1 cellular context compared by ENCODE assay signal in the genomic region with DNA sequence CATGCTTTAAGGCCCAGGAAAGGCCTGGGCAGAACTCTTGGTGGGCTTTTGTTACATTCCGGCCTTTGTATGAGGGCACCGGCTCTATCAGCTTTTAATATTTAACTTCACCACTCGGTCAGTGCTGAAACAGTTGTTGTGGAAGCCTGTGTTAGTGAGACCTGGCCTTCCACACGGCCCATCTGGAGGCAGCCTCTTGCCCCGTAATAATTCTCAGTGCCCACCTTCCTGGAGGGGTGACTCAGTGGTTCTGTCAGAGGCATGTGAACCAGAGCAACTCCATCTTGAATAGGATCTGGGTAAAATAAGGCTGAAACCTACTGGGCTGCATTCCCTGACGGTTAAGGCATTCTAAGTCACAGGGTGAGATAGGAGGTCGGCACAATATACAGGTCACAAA.
TF ChIP-seq lines count a peak whose summit lies in the region.

No MANE protein-coding gene starts in this region.

TF ChIP-seq in K562, 482 proteins besides CTCF, POLR2A, EP300 and RAD21 (continued from another document and continues in another):
- TF ChIP-seq, protein P1, sequence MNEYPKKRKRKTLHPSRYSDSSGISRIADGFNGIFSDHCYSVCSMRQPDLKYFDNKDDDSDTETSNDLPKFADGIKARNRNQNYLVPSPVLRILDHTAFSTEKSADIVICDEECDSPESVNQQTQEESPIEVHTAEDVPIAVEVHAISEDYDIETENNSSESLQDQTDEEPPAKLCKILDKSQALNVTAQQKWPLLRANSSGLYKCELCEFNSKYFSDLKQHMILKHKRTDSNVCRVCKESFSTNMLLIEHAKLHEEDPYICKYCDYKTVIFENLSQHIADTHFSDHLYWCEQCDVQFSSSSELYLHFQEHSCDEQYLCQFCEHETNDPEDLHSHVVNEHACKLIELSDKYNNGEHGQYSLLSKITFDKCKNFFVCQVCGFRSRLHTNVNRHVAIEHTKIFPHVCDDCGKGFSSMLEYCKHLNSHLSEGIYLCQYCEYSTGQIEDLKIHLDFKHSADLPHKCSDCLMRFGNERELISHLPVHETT (CRISPR knock-in tag; conservative IDR thresholded peaks at IDR 0.05 in 1 of 2, IDR thresholded peaks at IDR 0.05 in 1 of 2): peak in 1 of 2 experiments; percentile 61; a peak in 1 of 4 replicates
- no peak for TF ChIP-seq GTF2F1 (IDR thresholded peaks at IDR 0.05; ENCODE audit: low read depth, low read length)
- TF ChIP-seq HMG20B (CRISPR knock-in tag; IDR thresholded peaks at IDR 0.05): no peak
- no peak for TF ChIP-seq ZNF561 (CRISPR knock-in tag; conservative IDR thresholded peaks at IDR 0.05)
- TF ChIP-seq ZNF175 (CRISPR knock-in tag; IDR thresholded peaks at IDR 0.05; ENCODE audit: low read depth): peak; percentile 84; the same call in 1 of the 2 replicates
- no peak for TF ChIP-seq PML (IDR thresholded peaks at IDR 0.05; ENCODE audit: low read length)
- TF ChIP-seq HMG20A (CRISPR knock-in tag; conservative IDR thresholded peaks at IDR 0.05): no peak
- no peak for TF ChIP-seq ARID3B (CRISPR knock-in tag; IDR thresholded peaks at IDR 0.05; ENCODE audit: borderline replicate concordance)
- TF ChIP-seq, protein P2, sequence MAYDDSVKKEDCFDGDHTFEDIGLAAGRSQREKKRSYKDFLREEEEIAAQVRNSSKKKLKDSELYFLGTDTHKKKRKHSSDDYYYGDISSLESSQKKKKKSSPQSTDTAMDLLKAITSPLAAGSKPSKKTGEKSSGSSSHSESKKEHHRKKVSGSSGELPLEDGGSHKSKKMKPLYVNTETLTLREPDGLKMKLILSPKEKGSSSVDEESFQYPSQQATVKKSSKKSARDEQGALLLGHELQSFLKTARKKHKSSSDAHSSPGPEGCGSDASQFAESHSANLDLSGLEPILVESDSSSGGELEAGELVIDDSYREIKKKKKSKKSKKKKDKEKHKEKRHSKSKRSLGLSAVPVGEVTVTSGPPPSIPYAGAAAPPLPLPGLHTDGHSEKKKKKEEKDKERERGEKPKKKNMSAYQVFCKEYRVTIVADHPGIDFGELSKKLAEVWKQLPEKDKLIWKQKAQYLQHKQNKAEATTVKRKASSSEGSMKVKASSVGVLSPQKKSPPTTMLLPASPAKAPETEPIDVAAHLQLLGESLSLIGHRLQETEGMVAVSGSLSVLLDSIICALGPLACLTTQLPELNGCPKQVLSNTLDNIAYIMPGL (CRISPR knock-in tag; IDR thresholded peaks at IDR 0.05): no peak
- no peak for TF ChIP-seq MTA2 (IDR thresholded peaks at IDR 0.05; ENCODE audit: low read depth)
- TF ChIP-seq SPI1 (IDR thresholded peaks at IDR 0.05; ENCODE audit: borderline replicate concordance, low read depth, low read length): no peak
- TF ChIP-seq JUNB (CRISPR knock-in tag; conservative IDR thresholded peaks at IDR 0.05): no peak
- TF ChIP-seq CBX3 (IDR thresholded peaks at IDR 0.05; ENCODE audit: borderline replicate concordance in 1 of 2, low read length in 2 of 2): no peak
- TF ChIP-seq MCM2 (IDR thresholded peaks at IDR 0.05; ENCODE audit: low read depth): no peak
- TF ChIP-seq CAMTA2 (CRISPR knock-in tag; conservative IDR thresholded peaks at IDR 0.05): no peak
- TF ChIP-seq SIN3A (IDR thresholded peaks at IDR 0.05; ENCODE audit: borderline replicate concordance in 2 of 2, control insufficient read depth in 1 of 2, low read depth in 2 of 2, low read length in 2 of 2): no peak
- no peak for TF ChIP-seq ZNF133 (CRISPR knock-in tag; IDR thresholded peaks at IDR 0.05)
- peak; percentile 71; the same call in 1 of the 2 replicates for TF ChIP-seq KLF6 (CRISPR knock-in tag; IDR thresholded peaks at IDR 0.05; ENCODE audit: borderline replicate concordance)
- TF ChIP-seq, protein P3, sequence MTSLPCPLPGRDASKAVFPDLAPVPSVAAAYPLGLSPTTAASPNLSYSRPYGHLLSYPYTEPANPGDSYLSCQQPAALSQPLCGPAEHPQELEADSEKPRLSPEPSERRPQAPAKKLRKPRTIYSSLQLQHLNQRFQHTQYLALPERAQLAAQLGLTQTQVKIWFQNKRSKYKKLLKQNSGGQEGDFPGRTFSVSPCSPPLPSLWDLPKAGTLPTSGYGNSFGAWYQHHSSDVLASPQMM (CRISPR knock-in tag; IDR thresholded peaks at IDR 0.05): no peak
- TF ChIP-seq, protein P4, sequence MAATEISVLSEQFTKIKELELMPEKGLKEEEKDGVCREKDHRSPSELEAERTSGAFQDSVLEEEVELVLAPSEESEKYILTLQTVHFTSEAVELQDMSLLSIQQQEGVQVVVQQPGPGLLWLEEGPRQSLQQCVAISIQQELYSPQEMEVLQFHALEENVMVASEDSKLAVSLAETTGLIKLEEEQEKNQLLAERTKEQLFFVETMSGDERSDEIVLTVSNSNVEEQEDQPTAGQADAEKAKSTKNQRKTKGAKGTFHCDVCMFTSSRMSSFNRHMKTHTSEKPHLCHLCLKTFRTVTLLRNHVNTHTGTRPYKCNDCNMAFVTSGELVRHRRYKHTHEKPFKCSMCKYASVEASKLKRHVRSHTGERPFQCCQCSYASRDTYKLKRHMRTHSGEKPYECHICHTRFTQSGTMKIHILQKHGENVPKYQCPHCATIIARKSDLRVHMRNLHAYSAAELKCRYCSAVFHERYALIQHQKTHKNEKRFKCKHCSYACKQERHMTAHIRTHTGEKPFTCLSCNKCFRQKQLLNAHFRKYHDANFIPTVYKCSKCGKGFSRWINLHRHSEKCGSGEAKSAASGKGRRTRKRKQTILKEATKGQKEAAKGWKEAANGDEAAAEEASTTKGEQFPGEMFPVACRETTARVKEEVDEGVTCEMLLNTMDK (IDR thresholded peaks at IDR 0.05; ENCODE audit: borderline replicate concordance, insufficient read depth, low read depth, low read length, poor library complexity, severe bottlenecking): no peak
- TF ChIP-seq ZNF134 (CRISPR knock-in tag; conservative IDR thresholded peaks at IDR 0.05): 0 out of 2 replicates have a peak, but pooled peaks have one; percentile 39
- TF ChIP-seq, protein P5, sequence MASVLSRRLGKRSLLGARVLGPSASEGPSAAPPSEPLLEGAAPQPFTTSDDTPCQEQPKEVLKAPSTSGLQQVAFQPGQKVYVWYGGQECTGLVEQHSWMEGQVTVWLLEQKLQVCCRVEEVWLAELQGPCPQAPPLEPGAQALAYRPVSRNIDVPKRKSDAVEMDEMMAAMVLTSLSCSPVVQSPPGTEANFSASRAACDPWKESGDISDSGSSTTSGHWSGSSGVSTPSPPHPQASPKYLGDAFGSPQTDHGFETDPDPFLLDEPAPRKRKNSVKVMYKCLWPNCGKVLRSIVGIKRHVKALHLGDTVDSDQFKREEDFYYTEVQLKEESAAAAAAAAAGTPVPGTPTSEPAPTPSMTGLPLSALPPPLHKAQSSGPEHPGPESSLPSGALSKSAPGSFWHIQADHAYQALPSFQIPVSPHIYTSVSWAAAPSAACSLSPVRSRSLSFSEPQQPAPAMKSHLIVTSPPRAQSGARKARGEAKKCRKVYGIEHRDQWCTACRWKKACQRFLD (CRISPR knock-in tag; IDR thresholded peaks at IDR 0.05): peak; percentile 43; the same call in 1 of the 2 replicates
- TF ChIP-seq ZNF311 (CRISPR knock-in tag; IDR thresholded peaks at IDR 0.05): no peak
- TF ChIP-seq ETS2 (tag; IDR thresholded peaks at IDR 0.05; ENCODE audit: borderline replicate concordance, poor library complexity, severe bottlenecking): no peak
- TF ChIP-seq ERF (CRISPR knock-in tag; IDR thresholded peaks at IDR 0.05): peak; percentile 95
- TF ChIP-seq HNRNPK (IDR thresholded peaks at IDR 0.05; ENCODE audit: low read depth, low read length, poor library complexity, severe bottlenecking): no peak
- TF ChIP-seq ZNF778 (CRISPR knock-in tag; IDR thresholded peaks at IDR 0.05): no peak
- TF ChIP-seq, protein P6, sequence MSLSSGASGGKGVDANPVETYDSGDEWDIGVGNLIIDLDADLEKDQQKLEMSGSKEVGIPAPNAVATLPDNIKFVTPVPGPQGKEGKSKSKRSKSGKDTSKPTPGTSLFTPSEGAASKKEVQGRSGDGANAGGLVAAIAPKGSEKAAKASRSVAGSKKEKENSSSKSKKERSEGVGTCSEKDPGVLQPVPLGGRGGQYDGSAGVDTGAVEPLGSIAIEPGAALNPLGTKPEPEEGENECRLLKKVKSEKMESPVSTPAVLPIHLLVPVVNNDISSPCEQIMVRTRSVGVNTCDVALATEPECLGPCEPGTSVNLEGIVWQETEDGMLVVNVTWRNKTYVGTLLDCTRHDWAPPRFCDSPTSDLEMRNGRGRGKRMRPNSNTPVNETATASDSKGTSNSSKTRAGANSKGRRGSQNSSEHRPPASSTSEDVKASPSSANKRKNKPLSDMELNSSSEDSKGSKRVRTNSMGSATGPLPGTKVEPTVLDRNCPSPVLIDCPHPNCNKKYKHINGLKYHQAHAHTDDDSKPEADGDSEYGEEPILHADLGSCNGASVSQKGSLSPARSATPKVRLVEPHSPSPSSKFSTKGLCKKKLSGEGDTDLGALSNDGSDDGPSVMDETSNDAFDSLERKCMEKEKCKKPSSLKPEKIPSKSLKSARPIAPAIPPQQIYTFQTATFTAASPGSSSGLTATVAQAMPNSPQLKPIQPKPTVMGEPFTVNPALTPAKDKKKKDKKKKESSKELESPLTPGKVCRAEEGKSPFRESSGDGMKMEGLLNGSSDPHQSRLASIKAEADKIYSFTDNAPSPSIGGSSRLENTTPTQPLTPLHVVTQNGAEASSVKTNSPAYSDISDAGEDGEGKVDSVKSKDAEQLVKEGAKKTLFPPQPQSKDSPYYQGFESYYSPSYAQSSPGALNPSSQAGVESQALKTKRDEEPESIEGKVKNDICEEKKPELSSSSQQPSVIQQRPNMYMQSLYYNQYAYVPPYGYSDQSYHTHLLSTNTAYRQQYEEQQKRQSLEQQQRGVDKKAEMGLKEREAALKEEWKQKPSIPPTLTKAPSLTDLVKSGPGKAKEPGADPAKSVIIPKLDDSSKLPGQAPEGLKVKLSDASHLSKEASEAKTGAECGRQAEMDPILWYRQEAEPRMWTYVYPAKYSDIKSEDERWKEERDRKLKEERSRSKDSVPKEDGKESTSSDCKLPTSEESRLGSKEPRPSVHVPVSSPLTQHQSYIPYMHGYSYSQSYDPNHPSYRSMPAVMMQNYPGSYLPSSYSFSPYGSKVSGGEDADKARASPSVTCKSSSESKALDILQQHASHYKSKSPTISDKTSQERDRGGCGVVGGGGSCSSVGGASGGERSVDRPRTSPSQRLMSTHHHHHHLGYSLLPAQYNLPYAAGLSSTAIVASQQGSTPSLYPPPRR (CRISPR knock-in tag; IDR thresholded peaks at IDR 0.05; ENCODE audit: borderline replicate concordance): no peak
- no peak for TF ChIP-seq CC2D1A (IDR thresholded peaks at IDR 0.05)
- TF ChIP-seq FUS (optimal IDR thresholded peaks at IDR 0.05; ENCODE audit: low read depth, low read length): no peak
- peak; percentile 31; the same call in 1 of the 2 replicates for TF ChIP-seq CXXC5 (CRISPR knock-in tag; IDR thresholded peaks at IDR 0.05)
- TF ChIP-seq MAZ (CRISPR knock-in tag; conservative IDR thresholded peaks at IDR 0.05 in 1 of 2, IDR thresholded peaks at IDR 0.05 in 1 of 2): peak in 1 of 2 experiments; percentile 53; a peak in 1 of 4 replicates
- TF ChIP-seq NELFE (IDR thresholded peaks at IDR 0.05; ENCODE audit: insufficient read depth, insufficient read length): no peak
- no peak for TF ChIP-seq EP400 (IDR thresholded peaks at IDR 0.05)
- no peak for TF ChIP-seq ZNF551 (CRISPR knock-in tag; IDR thresholded peaks at IDR 0.05)
- no peak for TF ChIP-seq POLR2H (tag; IDR thresholded peaks at IDR 0.05; ENCODE audit: low read depth)
- TF ChIP-seq KAT2B (IDR thresholded peaks at IDR 0.05; ENCODE audit: low read depth, low read length): no peak
- TF ChIP-seq U2AF2 (optimal IDR thresholded peaks at IDR 0.05; ENCODE audit: low read depth, low read length): no peak
- TF ChIP-seq ZBTB9 (CRISPR knock-in tag; IDR thresholded peaks at IDR 0.05): peak; percentile 75; the same call in 1 of the 2 replicates
- no peak for TF ChIP-seq DNMT1 (IDR thresholded peaks at IDR 0.05)
- TF ChIP-seq, protein P7, sequence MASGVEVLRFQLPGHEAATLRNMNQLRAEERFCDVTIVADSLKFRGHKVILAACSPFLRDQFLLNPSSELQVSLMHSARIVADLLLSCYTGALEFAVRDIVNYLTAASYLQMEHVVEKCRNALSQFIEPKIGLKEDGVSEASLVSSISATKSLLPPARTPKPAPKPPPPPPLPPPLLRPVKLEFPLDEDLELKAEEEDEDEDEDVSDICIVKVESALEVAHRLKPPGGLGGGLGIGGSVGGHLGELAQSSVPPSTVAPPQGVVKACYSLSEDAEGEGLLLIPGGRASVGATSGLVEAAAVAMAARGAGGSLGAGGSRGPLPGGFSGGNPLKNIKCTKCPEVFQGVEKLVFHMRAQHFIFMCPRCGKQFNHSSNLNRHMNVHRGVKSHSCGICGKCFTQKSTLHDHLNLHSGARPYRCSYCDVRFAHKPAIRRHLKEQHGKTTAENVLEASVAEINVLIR (CRISPR knock-in tag; IDR thresholded peaks at IDR 0.05): peak; percentile 56; the same call in 1 of the 2 replicates
- TF ChIP-seq CHD1 (IDR thresholded peaks at IDR 0.05; ENCODE audit: low read length): no peak
- TF ChIP-seq MCM5 (IDR thresholded peaks at IDR 0.05; ENCODE audit: low read depth): no peak
- TF ChIP-seq ETV6 (IDR thresholded peaks at IDR 0.05; ENCODE audit: borderline replicate concordance in 1 of 2, low read depth in 2 of 2, low read length in 1 of 2): no peak
- no peak for TF ChIP-seq ETV6 (CRISPR knock-in tag; IDR thresholded peaks at IDR 0.05; ENCODE audit: borderline replicate concordance)
- TF ChIP-seq, protein P8, sequence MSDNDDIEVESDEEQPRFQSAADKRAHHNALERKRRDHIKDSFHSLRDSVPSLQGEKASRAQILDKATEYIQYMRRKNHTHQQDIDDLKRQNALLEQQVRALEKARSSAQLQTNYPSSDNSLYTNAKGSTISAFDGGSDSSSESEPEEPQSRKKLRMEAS (CRISPR knock-in tag; IDR thresholded peaks at IDR 0.05): no peak
